Comparison of ENCODE assay signal across 10 cellular contexts in genomic region chr7:19107142-19107391, GRCh38. TPM values are rescaled to one million over a fixed set of nuclear protein-coding genes. Genes with fewer than 3 reads are reported as not detected.
A peak's percentile ranks its signal among the peaks of the same experiment; 100 is the strongest.
DNase-seq lines count a peak whose midpoint lies in the region; ATAC-seq and TF ChIP-seq lines count a peak whose summit lies in the region.
"Had no signal": no experiment of that assay in that cellular context is flagged by ENCODE, and none has a peak within 500 bp of the region (broad histone marks: within the 10 kb centered on the region; RNA-seq: fewer than 3 reads in every experiment).

No MANE protein-coding gene starts in this region.

- H3K27me3 ChIP-seq in lower lobe of right lung (ENCODE audit: low read depth) (peaks cover 94% of the 10 kb centered on the region), suprapubic skin (peaks cover 87% of the 10 kb centered on the region)

- H3K36me3 ChIP-seq in lower lobe of right lung: no peaks in the 10 kb centered on the region
- no peaks in the 10 kb centered on the region for H3K36me3 ChIP-seq in suprapubic skin

- intact Hi-C loops in lower lobe of right lung (cut with DNase I): no loop called here

- TF ChIP-seq POLR2A in suprapubic skin (IDR thresholded peaks at IDR 0.05): no peak

- H3K27ac ChIP-seq in lower lobe of right lung: no peak overlapping the region
- H3K27ac ChIP-seq in suprapubic skin: peak overlapping the region; percentile 88

- H3K4me1 ChIP-seq in lower lobe of right lung: peaks cover 18% of the 10 kb centered on the region
- H3K4me1 ChIP-seq in suprapubic skin: peaks cover 32% of the 10 kb centered on the region

- H3K4me3 ChIP-seq in HFF-Myc (replicated peaks; ENCODE audit: low read depth, low read length) (peak overlapping the region; percentile 49), choroid plexus epithelial cell (ENCODE audit: low read depth, low read length) (peak overlapping the region; percentile 56), lower lobe of right lung (peak overlapping the region; percentile 45), suprapubic skin (peak overlapping the region; percentile 46)

- ATAC-seq in lower lobe of right lung: peak in 1 of 2 donors; percentile 11
- no peak for ATAC-seq in HG02973 (IDR thresholded peaks at IDR 0.05; ENCODE audit: unreplicated experiment)

- H3K9me3 ChIP-seq in lower lobe of right lung: no peaks in the 10 kb centered on the region
- H3K9me3 ChIP-seq in suprapubic skin: no peaks in the 10 kb centered on the region

- WGBS in suprapubic skin: 5% methylated on average over 8 of the region's 8 CpGs

- no peak for TF ChIP-seq CTCF in HFF-Myc (IDR thresholded peaks at IDR 0.05; ENCODE audit: low read depth, low read length, missing control alignments)
- TF ChIP-seq CTCF in choroid plexus epithelial cell (conservative IDR thresholded peaks at IDR 0.05; ENCODE audit: low read depth, low read length): no peak
- TF ChIP-seq CTCF in lower lobe of right lung (IDR thresholded peaks at IDR 0.05): no peak
- TF ChIP-seq CTCF in suprapubic skin (IDR thresholded peaks at IDR 0.05): no peak

- no peak for DNase-seq in HFF-Myc (ENCODE audit: extremely low read depth, low read depth)
- no peak for DNase-seq in choroid plexus epithelial cell (ENCODE audit: low read depth)
- DNase-seq in lower lobe of right lung: no peak
- DNase-seq in suprapubic skin (ENCODE audit: low spot score in 2 of 2): no peak
- DNase-seq in glomerular visceral epithelial cell (ENCODE audit: extremely low spot score): no peak
- no peak for DNase-seq in stimulated activated CD8-positive, alpha-beta memory T cell treated with anti-CD3 and anti-CD28 coated beads, Interleukin-4, amount 100 ng/mL, for 48 hours
- no peak for DNase-seq in germinal center (ENCODE audit: low spot score)
- DNase-seq: NCI-H524 treated with DMSO at 0.1 percent for 48 hours, T-helper 2 cell had no signal

- no peak for TF ChIP-seq EP300 in suprapubic skin (IDR thresholded peaks at IDR 0.05)

RNA-seq across cellular contexts. Expression of gene TWIST1, which starts 10.4 kb away (rescaled TPM):
- total RNA-seq in lower lobe of right lung (not detected), suprapubic skin (10 to 100 TPM in 3 of 4 donors, 1 to 10 TPM in 1; 4.0 to 12.7 (median 10.5) TPM)

RNA-seq across cellular contexts. Expression of gene FERD3L, which starts 38.2 kb away (rescaled TPM):
- total RNA-seq in lower lobe of right lung (not detected), suprapubic skin (not detected)
